ENCODE assay signal across 34 cellular contexts in the genomic region with DNA sequence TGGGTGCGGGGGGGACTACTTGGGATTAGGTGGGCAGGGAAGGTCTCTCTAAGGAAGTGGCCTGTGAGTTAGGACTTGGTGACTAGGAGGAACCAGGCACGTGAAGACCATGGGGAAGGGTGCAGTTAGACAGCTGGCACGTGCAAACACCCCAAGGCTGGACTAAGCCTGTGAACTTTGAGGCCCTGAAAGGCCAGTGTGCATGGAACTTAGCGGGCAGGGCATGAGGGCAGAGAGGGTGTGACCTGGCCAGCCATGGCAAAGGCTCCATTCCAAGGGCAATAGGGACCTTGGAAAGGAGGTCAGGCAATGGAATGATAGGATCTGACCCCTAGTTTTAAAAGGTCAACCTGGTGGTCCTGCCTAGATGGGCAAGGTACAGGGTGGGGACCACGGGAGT.
"Had no signal": no experiment of that assay in that cellular context is flagged by ENCODE, and none has a peak within 500 bp of the region (broad histone marks: within the 10 kb centered on the region; RNA-seq: fewer than 3 reads in every experiment).

No MANE protein-coding gene starts in this region.

- H3K36me3 ChIP-seq: adrenal gland, brain microvascular endothelial cell, breast epithelium had no signal

- H3K27me3 ChIP-seq: adrenal gland, body of pancreas, breast epithelium had no signal

- DNase-seq: activated B cell treated with CpG ODN at 0.5 μM for 24 hours; activated CD4-positive, alpha-beta memory T cell treated with anti-CD3 and anti-CD28 coated beads for 36 hours; activated CD4-positive, alpha-beta T cell treated with anti-CD3 and anti-CD28 coated beads for 4 hours; activated CD4-positive, alpha-beta T cell treated with anti-CD3 and anti-CD28 coated beads, Interleukin-2, amount 10 ng/mL, durations not matched to agents 24 days and 14 days; activated CD4-positive, alpha-beta T cell treated with anti-CD3 and anti-CD28 coated beads, Interleukin-2, amount 50 U/mL, for 1 hour; activated CD4-positive, alpha-beta T cell treated with anti-CD3 and anti-CD28 coated beads, Interleukin-2, amount 50 U/mL, for 4 hours; activated CD4-positive, CD25-positive, alpha-beta regulatory T cell treated with anti-CD3 and anti-CD28 coated beads, Interleukin-2, amount 50 U/mL, for 72 hours; activated CD8-positive, alpha-beta memory T cell treated with anti-CD3 and anti-CD28 coated beads, Interleukin-2, amount 50 U/mL, for 4 hours; activated CD8-positive, alpha-beta T cell treated with anti-CD3 and anti-CD28 coated beads for 36 hours; activated effector memory CD4-positive, alpha-beta T cell treated with anti-CD3 and anti-CD28 coated beads, Interleukin-2, amount 50 U/mL, for 16 hours; activated gamma-delta T cell treated with Interleukin-2 at 50 U/mL for 16 hours; activated naive CD4-positive, alpha-beta T cell; activated naive CD4-positive, alpha-beta T cell treated with anti-CD3 and anti-CD28 coated beads for 36 hours; activated naive CD4-positive, alpha-beta T cell treated with anti-CD3 and anti-CD28 coated beads, Interleukin-2, amount 50 U/mL, for 16 hours; activated naive CD8-positive, alpha-beta T cell treated with anti-CD3 and anti-CD28 coated beads for 36 hours; activated T-cell treated with anti-CD3 and anti-CD28 coated beads for 4 hours; activated T-cell treated with anti-CD3 and anti-CD28 coated beads, Interleukin-2, amount 50 U/mL, for 1 hour; activated T-cell treated with anti-CD3 and anti-CD28 coated beads, Interleukin-2, amount 50 U/mL, for 4 hours; activated T-cell treated with anti-CD3 and anti-CD28 coated beads, Interleukin-2, amount 50 U/mL, for 72 hours; adrenal gland; amniotic stem cell; body of pancreas; brain microvascular endothelial cell; central memory CD4-positive, alpha-beta T cell; T-helper 1 cell; T-helper 2 cell; T-helper 9 cell had no signal

- H3K4me3 ChIP-seq: adrenal gland, body of pancreas, breast epithelium had no signal

- H3K36me3 Mint-ChIP-seq: activated CD4-positive, alpha-beta memory T cell treated with anti-CD3 and anti-CD28 coated beads for 36 hours; activated naive CD4-positive, alpha-beta T cell treated with anti-CD3 and anti-CD28 coated beads, Interleukin-2, amount 50 U/mL, for 72 hours; activated naive CD8-positive, alpha-beta T cell treated with anti-CD3 and anti-CD28 coated beads for 36 hours had no signal

- H3K27me3 Mint-ChIP-seq: activated CD4-positive, alpha-beta T cell treated with anti-CD3 and anti-CD28 coated beads, Interleukin-2, amount 10 ng/mL, durations not matched to agents 24 days and 14 days; activated naive CD8-positive, alpha-beta T cell treated with anti-CD3 and anti-CD28 coated beads for 36 hours had no signal

- H3K9me3 Mint-ChIP-seq: activated B cell treated with CpG ODN at 0.5 μM for 24 hours; activated CD4-positive, alpha-beta memory T cell treated with anti-CD3 and anti-CD28 coated beads for 36 hours; activated CD4-positive, alpha-beta T cell treated with anti-CD3 and anti-CD28 coated beads, Interleukin-2, amount 10 ng/mL, durations not matched to agents 24 days and 14 days; activated CD8-positive, alpha-beta T cell treated with anti-CD3 and anti-CD28 coated beads for 36 hours; activated naive CD4-positive, alpha-beta T cell treated with anti-CD3 and anti-CD28 coated beads for 36 hours; activated naive CD4-positive, alpha-beta T cell treated with anti-CD3 and anti-CD28 coated beads, Interleukin-2, amount 50 U/mL, for 72 hours; activated naive CD8-positive, alpha-beta T cell treated with anti-CD3 and anti-CD28 coated beads for 36 hours; activated T-cell treated with anti-CD3 and anti-CD28 coated beads, Interleukin-2, amount 50 U/mL, for 4 hours; activated T-cell treated with anti-CD3 and anti-CD28 coated beads, Interleukin-2, amount 50 U/mL, for 72 hours; activated T-helper 1 cell treated with anti-CD3 and anti-CD28 coated beads, Interleukin-12 subunit alpha, Interleukin-12 subunit beta, Interleukin-2, Interleukin-4 antibody, amounts not matched to agents 30 ng/mL and 10 ng/mL and 1 ng/mL, durations not matched to agents 14 hours and 24 hours and 36 hours; activated T-helper 17 cell treated with anti-CD3 and anti-CD28 coated beads, Interleukin-2, amount 50 U/mL, for 72 hours; T-helper 1 cell treated with Interleukin-12 subunit alpha and Interleukin-12 subunit beta and Interleukin-4 antibody, amounts not matched to agents 30 μg/mL and 1 μg/mL, for 36 hours; T-helper 2 cell treated with Interferon-gamma antibody and Interleukin-4, amounts not matched to agents 5 μg/mL and 100 μg/mL, for 36 hours had no signal

- H3K9me3 ChIP-seq: adrenal gland, body of pancreas, breast epithelium had no signal

- H3K27ac ChIP-seq: adrenal gland, body of pancreas, brain microvascular endothelial cell, breast epithelium, VCaP had no signal

- H3K27ac Mint-ChIP-seq: activated B cell treated with CpG ODN at 0.5 μM for 24 hours; activated CD4-positive, alpha-beta memory T cell treated with anti-CD3 and anti-CD28 coated beads for 36 hours; activated CD4-positive, alpha-beta T cell treated with anti-CD3 and anti-CD28 coated beads, Interleukin-2, amount 10 ng/mL, durations not matched to agents 24 days and 14 days; activated CD8-positive, alpha-beta T cell treated with anti-CD3 and anti-CD28 coated beads for 36 hours; activated naive CD4-positive, alpha-beta T cell treated with anti-CD3 and anti-CD28 coated beads for 36 hours; activated naive CD8-positive, alpha-beta T cell treated with anti-CD3 and anti-CD28 coated beads for 36 hours; activated T-cell treated with anti-CD3 and anti-CD28 coated beads, Interleukin-2, amount 50 U/mL, for 72 hours; activated T-helper 1 cell treated with anti-CD3 and anti-CD28 coated beads, Interleukin-12 subunit alpha, Interleukin-12 subunit beta, Interleukin-2, Interleukin-4 antibody, amounts not matched to agents 30 ng/mL and 10 ng/mL and 1 ng/mL, durations not matched to agents 14 hours and 24 hours and 36 hours; activated T-helper 17 cell treated with anti-CD3 and anti-CD28 coated beads, Interleukin-2, amount 50 U/mL, for 72 hours; T-helper 1 cell treated with Interleukin-12 subunit alpha and Interleukin-12 subunit beta and Interleukin-4 antibody, amounts not matched to agents 30 μg/mL and 1 μg/mL, for 36 hours; T-helper 2 cell treated with Interferon-gamma antibody and Interleukin-4, amounts not matched to agents 5 μg/mL and 100 μg/mL, for 36 hours had no signal

- ATAC-seq: activated CD8-positive, alpha-beta T cell treated with anti-CD3 and anti-CD28 coated beads for 36 hours; activated naive CD4-positive, alpha-beta T cell treated with anti-CD3 and anti-CD28 coated beads, Interleukin-2, amount 50 U/mL, for 72 hours; activated T-cell treated with anti-CD3 and anti-CD28 coated beads, Interleukin-2, amount 50 U/mL, for 4 hours; activated T-cell treated with anti-CD3 and anti-CD28 coated beads, Interleukin-2, amount 50 U/mL, for 72 hours; activated T-helper 17 cell treated with anti-CD3 and anti-CD28 coated beads, Interleukin-2, amount 50 U/mL, for 72 hours; body of pancreas had no signal

- H3K4me1 Mint-ChIP-seq: activated B cell treated with CpG ODN at 0.5 μM for 24 hours; activated CD4-positive, alpha-beta T cell treated with anti-CD3 and anti-CD28 coated beads, Interleukin-2, amount 10 ng/mL, durations not matched to agents 24 days and 14 days; activated naive CD8-positive, alpha-beta T cell treated with anti-CD3 and anti-CD28 coated beads for 36 hours; activated T-helper 17 cell treated with anti-CD3 and anti-CD28 coated beads, Interleukin-2, amount 50 U/mL, for 72 hours had no signal

- H3K4me3 Mint-ChIP-seq: activated B cell treated with CpG ODN at 0.5 μM for 24 hours; activated CD4-positive, alpha-beta memory T cell treated with anti-CD3 and anti-CD28 coated beads for 36 hours; activated CD4-positive, alpha-beta T cell treated with anti-CD3 and anti-CD28 coated beads, Interleukin-2, amount 10 ng/mL, durations not matched to agents 24 days and 14 days; activated CD8-positive, alpha-beta T cell treated with anti-CD3 and anti-CD28 coated beads for 36 hours; activated naive CD4-positive, alpha-beta T cell treated with anti-CD3 and anti-CD28 coated beads for 36 hours; activated naive CD8-positive, alpha-beta T cell treated with anti-CD3 and anti-CD28 coated beads for 36 hours; activated T-cell treated with anti-CD3 and anti-CD28 coated beads, Interleukin-2, amount 50 U/mL, for 4 hours; activated T-cell treated with anti-CD3 and anti-CD28 coated beads, Interleukin-2, amount 50 U/mL, for 72 hours; activated T-helper 1 cell treated with anti-CD3 and anti-CD28 coated beads, Interleukin-12 subunit alpha, Interleukin-12 subunit beta, Interleukin-2, Interleukin-4 antibody, amounts not matched to agents 30 ng/mL and 10 ng/mL and 1 ng/mL, durations not matched to agents 14 hours and 24 hours and 36 hours; activated T-helper 17 cell treated with anti-CD3 and anti-CD28 coated beads, Interleukin-2, amount 50 U/mL, for 72 hours; T-helper 1 cell treated with Interleukin-12 subunit alpha and Interleukin-12 subunit beta and Interleukin-4 antibody, amounts not matched to agents 30 μg/mL and 1 μg/mL, for 36 hours; T-helper 2 cell treated with Interferon-gamma antibody and Interleukin-4, amounts not matched to agents 5 μg/mL and 100 μg/mL, for 36 hours had no signal

- H3K4me1 ChIP-seq: adrenal gland, breast epithelium had no signal
